28 cellular contexts compared by ENCODE assay signal in the genomic region with DNA sequence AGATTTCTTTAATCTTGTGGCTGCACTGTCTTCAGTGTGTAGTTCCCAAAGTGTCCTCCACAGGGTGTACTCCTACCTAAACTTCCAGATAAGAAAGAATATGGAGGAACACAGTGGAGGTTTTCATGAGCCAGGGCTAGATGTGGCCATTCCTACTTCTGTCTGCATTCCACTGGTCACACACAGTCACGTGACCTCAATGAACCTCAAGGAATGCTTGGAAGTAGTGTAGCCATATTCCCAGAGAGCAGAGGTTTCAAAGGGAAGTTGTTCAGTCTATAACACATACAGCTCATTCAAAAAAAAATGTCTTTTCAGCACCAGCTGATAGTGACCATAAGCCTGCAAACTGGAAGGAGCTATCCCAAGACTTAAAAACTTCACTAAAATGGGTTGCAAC. TPM values are rescaled to one million over a fixed set of nuclear protein-coding genes. Genes with fewer than 3 reads are reported as not detected.
"Had no signal": no experiment of that assay in that cellular context is flagged by ENCODE, and none has a peak within 500 bp of the region (broad histone marks: within the 10 kb centered on the region; RNA-seq: fewer than 3 reads in every experiment).

No MANE protein-coding gene starts in this region.

- H3K36me3 ChIP-seq: adrenal gland, brain microvascular endothelial cell, esophagus muscularis mucosa had no signal

- FAIRE-seq: bronchial epithelial cell had no signal

- H3K9me3 ChIP-seq: adrenal gland, esophagus muscularis mucosa had no signal

- H3K4me1 ChIP-seq: adrenal gland, esophagus muscularis mucosa, foreskin keratinocyte had no signal

- H3K27ac ChIP-seq: adrenal gland, brain microvascular endothelial cell, coronary artery, esophagus muscularis mucosa, foreskin keratinocyte had no signal

- H3K4me3 ChIP-seq: adrenal gland, coronary artery, dorsolateral prefrontal cortex, esophagus muscularis mucosa had no signal

- DNase-seq: activated CD4-positive, alpha-beta memory T cell treated with anti-CD3 and anti-CD28 coated beads for 36 hours; activated CD4-positive, alpha-beta T cell treated with anti-CD3 and anti-CD28 coated beads for 36 hours; activated CD4-positive, alpha-beta T cell treated with anti-CD3 and anti-CD28 coated beads, Interleukin-2, amount 10 ng/mL, durations not matched to agents 24 days and 14 days; activated CD4-positive, CD25-positive, alpha-beta regulatory T cell; activated CD4-positive, CD25-positive, alpha-beta regulatory T cell treated with anti-CD3 and anti-CD28 coated beads, Interleukin-2, amount 50 U/mL, for 72 hours; activated CD8-positive, alpha-beta memory T cell treated with anti-CD3 and anti-CD28 coated beads, Interleukin-2, amount 10 ng/mL, durations not matched to agents 7 days and 5 days; activated CD8-positive, alpha-beta memory T cell treated with anti-CD3 and anti-CD28 coated beads, Interleukin-2, amount 50 U/mL, for 4 hours; activated CD8-positive, alpha-beta T cell treated with anti-CD3 and anti-CD28 coated beads, Interleukin-2, amount 10 ng/mL, durations not matched to agents 7 days and 5 days; activated effector memory CD4-positive, alpha-beta T cell treated with anti-CD3 and anti-CD28 coated beads, Interleukin-2, amount 50 U/mL, for 16 hours; activated naive CD4-positive, alpha-beta T cell treated with anti-CD3 and anti-CD28 coated beads for 36 hours; activated naive CD8-positive, alpha-beta T cell treated with anti-CD3 and anti-CD28 coated beads for 36 hours; activated naive CD8-positive, alpha-beta T cell treated with anti-CD3 and anti-CD28 coated beads, Interleukin-2, amount 50 U/mL, for 24 hours; activated T-cell treated with anti-CD3 and anti-CD28 coated beads, Interleukin-2, amount 50 U/mL, for 1 hour; activated T-cell treated with anti-CD3 and anti-CD28 coated beads, Interleukin-2, amount 50 U/mL, for 48 hours; adrenal gland; amygdala; aorta; brain microvascular endothelial cell; dorsolateral prefrontal cortex; effector memory CD8-positive, alpha-beta T cell; erythroblast; foreskin keratinocyte; head of caudate nucleus; T-helper 2 cell had no signal

- ATAC-seq: activated CD4-positive, alpha-beta T cell treated with anti-CD3 and anti-CD28 coated beads for 36 hours; activated CD8-positive, alpha-beta memory T cell treated with anti-CD3 and anti-CD28 coated beads, Interleukin-2, amount 10 ng/mL, durations not matched to agents 7 days and 5 days; activated CD8-positive, alpha-beta T cell treated with anti-CD3 and anti-CD28 coated beads, Interleukin-2, amount 10 ng/mL, durations not matched to agents 7 days and 5 days; activated naive CD8-positive, alpha-beta T cell treated with anti-CD3 and anti-CD28 coated beads, Interleukin-2, amount 50 U/mL, for 24 hours; effector memory CD8-positive, alpha-beta T cell; foreskin keratinocyte had no signal

- H3K27me3 ChIP-seq: brain microvascular endothelial cell, esophagus muscularis mucosa, foreskin keratinocyte had no signal

RNA-seq across cellular contexts. Expression of a gene that starts 53.6 kb away (rescaled TPM):
- total RNA-seq: activated T-helper 1 cell treated with anti-CD3 and anti-CD28 coated beads, Interleukin-12 subunit alpha, Interleukin-12 subunit beta, Interleukin-2, Interleukin-4 antibody, amounts not matched to agents 30 ng/mL and 10 ng/mL and 1 ng/mL, durations not matched to agents 14 hours and 24 hours and 36 hours; bronchial epithelial cell had no signal
